ENCODE assay signal across 9 cellular contexts in genomic region chr18:74896390-74896991, GRCh38.
DNase-seq lines count a peak whose midpoint lies in the region; ATAC-seq and TF ChIP-seq lines count a peak whose summit lies in the region.
"Had no signal": no experiment of that assay in that cellular context is flagged by ENCODE, and none has a peak within 500 bp of the region (broad histone marks: within the 10 kb centered on the region; RNA-seq: fewer than 3 reads in every experiment).

No MANE protein-coding gene starts in this region.

- TF ChIP-seq CTCF in GM12872 (IDR thresholded peaks at IDR 0.05; ENCODE audit: insufficient read depth, low read depth, low read length), result peak; percentile 64
- TF ChIP-seq CTCF in NB4 (IDR thresholded peaks at IDR 0.05; ENCODE audit: low read depth, low read length), result no peak
- TF ChIP-seq CTCF in nephron (IDR thresholded peaks at IDR 0.05; ENCODE audit: unreplicated experiment in 3 of 3), result peak; percentile 55 to 71 (median 59)

- H3K27ac Mint-ChIP-seq in T-helper 17 cell (no peak overlapping the region), nephron (no peak overlapping the region)

- peaks cover 13% of the 10 kb centered on the region for H3K4me1 Mint-ChIP-seq in T-helper 17 cell
- H3K4me1 Mint-ChIP-seq in nephron, result peaks cover 29% of the 10 kb centered on the region

- no peak overlapping the region for H3K4me3 ChIP-seq in NB4 (ENCODE audit: low read depth, low read length)
- H3K4me3 ChIP-seq in effector memory CD4-positive, alpha-beta T cell (ENCODE audit: insufficient read depth, low read depth, low read length, poor library complexity, severe bottlenecking), result no peak overlapping the region

- H3K4me1 ChIP-seq in effector memory CD4-positive, alpha-beta T cell (ENCODE audit: control insufficient read depth, insufficient read depth, low read length, poor library complexity, severe bottlenecking), result no peaks in the 10 kb centered on the region

- DNase-seq in NB4 (ENCODE audit: low read depth) (peak; percentile 29), T-helper 17 cell (peak in 1 of 3 donors; percentile 10), AG20443 (ENCODE audit: low spot score) (no peak)
- peak; percentile 4 to 7 (median 5) for DNase-seq in effector memory CD4-positive, alpha-beta T cell
- DNase-seq: naive B cell had no signal

- no peak for TF ChIP-seq POLR2A in NB4 (IDR thresholded peaks at IDR 0.05; ENCODE audit: extremely low read depth, insufficient read length)

- H3K9me3 Mint-ChIP-seq in nephron, result no peaks in the 10 kb centered on the region
- H3K9me3 Mint-ChIP-seq: naive B cell had no signal

- H3K4me3 Mint-ChIP-seq in T-helper 17 cell, result no peak overlapping the region
- H3K4me3 Mint-ChIP-seq in nephron, result no peak overlapping the region
- H3K4me3 Mint-ChIP-seq: naive B cell had no signal

- no peak overlapping the region for H3K27ac ChIP-seq in effector memory CD4-positive, alpha-beta T cell (ENCODE audit: insufficient read depth, low read length, poor library complexity, severe bottlenecking)

- ATAC-seq in GM21737 (IDR thresholded peaks at IDR 0.05; ENCODE audit: unreplicated experiment) (peak; percentile 94), T-helper 17 cell (peak; percentile 75), HG03457 (IDR thresholded peaks at IDR 0.05; ENCODE audit: unreplicated experiment) (no peak)

- H3K36me3 ChIP-seq in effector memory CD4-positive, alpha-beta T cell (ENCODE audit: control insufficient read depth, insufficient read depth, low read length), result no peaks in the 10 kb centered on the region

- H3K36me3 Mint-ChIP-seq in T-helper 17 cell (ENCODE audit: low read depth) (peaks cover 4% of the 10 kb centered on the region), nephron (ENCODE audit: low read depth) (no peaks in the 10 kb centered on the region)

- H3K27me3 Mint-ChIP-seq in T-helper 17 cell (no peaks in the 10 kb centered on the region), nephron (ENCODE audit: low read depth) (no peaks in the 10 kb centered on the region)
- H3K27me3 Mint-ChIP-seq: naive B cell had no signal

- H3K27me3 ChIP-seq in effector memory CD4-positive, alpha-beta T cell (replicated peaks; ENCODE audit: control insufficient read depth, insufficient read depth, low read length, poor library complexity, severe bottlenecking), result no peaks in the 10 kb centered on the region

- H3K9me3 ChIP-seq in T-helper 17 cell (ENCODE audit: control insufficient read depth, low read length, poor library complexity, severe bottlenecking), result no peaks in the 10 kb centered on the region
- H3K9me3 ChIP-seq in effector memory CD4-positive, alpha-beta T cell (ENCODE audit: control insufficient read depth, low read length), result no peaks in the 10 kb centered on the region
